7 cellular contexts compared by ENCODE assay signal in genomic region chr1:77900687-77901293, GRCh38. TPM values are rescaled to one million over a fixed set of nuclear protein-coding genes. Genes with fewer than 3 reads are reported as not detected.
A peak's percentile ranks its signal among the peaks of the same experiment; 100 is the strongest.
DNase-seq lines count a peak whose midpoint lies in the region; ATAC-seq lines count a peak whose summit lies in the region.

No MANE protein-coding gene starts in this region.

- ATAC-seq in esophagus mucosa = peak; percentile 57
- no peak for ATAC-seq in naive B cell (ENCODE audit: low read depth in 2 of 2)
- no peak for ATAC-seq in GM18498 (IDR thresholded peaks at IDR 0.05; ENCODE audit: unreplicated experiment)
- no peak for ATAC-seq in GM21381 (IDR thresholded peaks at IDR 0.05; ENCODE audit: unreplicated experiment)

- DNase-seq in GDM1 (lab: John Stamatoyannopoulos, UW) (peak; percentile 20), HuH-7 (ENCODE audit: low spot score) (peak; percentile 14), RPMI7951 (ENCODE audit: low read depth) (peak; percentile 57), naive B cell (peak; percentile 2)

- H3K4me1 Mint-ChIP-seq in naive B cell = no peaks in the 10 kb centered on the region

- H3K27ac Mint-ChIP-seq in naive B cell = no peak overlapping the region

- peaks cover 0 to 4% (median 0%) of the 10 kb centered on the region in 3 donors for H3K27me3 Mint-ChIP-seq in naive B cell

- H3K9me3 Mint-ChIP-seq in naive B cell = peaks cover 0 to 4% (median 0%) of the 10 kb centered on the region in 7 donors

- H3K4me3 Mint-ChIP-seq in naive B cell = no peak overlapping the region

- no peaks in the 10 kb centered on the region for H3K36me3 Mint-ChIP-seq in naive B cell

RNA-seq across cellular contexts. Expression of gene NEXN, which starts 12.4 kb away (rescaled TPM):
- total RNA-seq in RPMI7951 (2014; rRNA removed; shearing (Covaris generic)) = 1.7 and 3.4 TPM in 2 replicates
- total RNA-seq in esophagus mucosa = 0.52 TPM
- 1 to 10 TPM; 1.3 to 3.7 (median 2.2) TPM for polyA plus RNA-seq in naive B cell (ENCODE audit: low read depth in 6 of 6)

Comparison
In these comparisons a context has a peak if more than half of its experiments do, and no peak if none do; other contexts are left out.
1. DNase-seq: peak in every context shown above with its lines; median percentile 57 in RPMI7951; 20 in GDM1; 14 in HuH-7; 2 in naive B cell.